Comparison of ENCODE assay signal across 8 cellular contexts in the genomic region with DNA sequence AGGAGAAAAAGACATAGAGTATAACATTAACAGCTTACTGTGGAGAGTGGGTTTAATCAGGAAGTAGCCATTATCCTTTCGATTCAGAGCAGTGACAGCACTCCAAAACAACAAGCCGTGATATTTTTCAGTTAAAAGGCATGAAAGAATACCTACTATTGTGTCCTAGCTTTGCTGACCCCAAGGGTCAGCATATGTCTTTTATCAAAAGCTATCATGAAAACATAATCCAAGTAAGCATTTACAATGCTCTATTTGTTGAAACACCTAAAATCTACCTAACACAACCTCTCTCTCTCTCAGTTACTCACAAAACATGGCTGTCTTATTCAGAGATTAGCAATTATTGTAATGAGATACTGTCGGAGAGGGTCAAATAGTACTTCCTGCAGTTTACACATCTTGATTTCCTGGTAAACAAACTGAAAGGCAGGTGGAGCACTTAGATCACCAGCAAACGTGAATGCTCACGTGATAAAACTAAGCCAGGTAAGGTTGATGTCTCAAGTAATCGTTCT.
A peak's percentile ranks its signal among the peaks of the same experiment; 100 is the strongest.
DNase-seq lines count a peak whose midpoint lies in the region; ATAC-seq and TF ChIP-seq lines count a peak whose summit lies in the region.

No MANE protein-coding gene starts in this region.

- no peak for DNase-seq in activated CD8-positive, alpha-beta memory T cell treated with anti-CD3 and anti-CD28 coated beads, Interleukin-2, amount 10 ng/mL, durations not matched to agents 7 days and 5 days
- no peak for DNase-seq in activated CD8-positive, alpha-beta memory T cell treated with anti-CD3 and anti-CD28 coated beads, Interleukin-2, amount 50 U/mL, for 48 hours
- DNase-seq in chondrocyte (ENCODE audit: low spot score): no peak

- H3K27ac ChIP-seq in liver (ENCODE audit: low read depth in 1 of 2, low read length in 2 of 2) (peak overlapping the region; percentile 94 to 99), temporal lobe (ENCODE audit: low read depth, low read length) (peak overlapping the region; percentile 7)

- H3K4me1 ChIP-seq in liver (ENCODE audit: control insufficient read depth in 4 of 4, insufficient read depth in 4 of 4, low read length in 3 of 4): peaks cover 2 to 17% (median 7%) of the 10 kb centered on the region in 4 donors

- H3K9me3 Mint-ChIP-seq in activated CD8-positive, alpha-beta memory T cell treated with anti-CD3 and anti-CD28 coated beads, Interleukin-2, amount 10 ng/mL, durations not matched to agents 7 days and 5 days (ENCODE audit: low read depth): peaks cover 2% of the 10 kb centered on the region
- peaks cover 2% of the 10 kb centered on the region for H3K9me3 Mint-ChIP-seq in chondrocyte (ENCODE audit: low read depth)

- no peak for TF ChIP-seq EP300 in Ishikawa (IDR thresholded peaks at IDR 0.05; ENCODE audit: borderline replicate concordance)

- WGBS in liver: under 1% methylated on average over 6 of the region's 6 CpGs

- H3K27ac Mint-ChIP-seq in activated CD8-positive, alpha-beta memory T cell treated with anti-CD3 and anti-CD28 coated beads, Interleukin-2, amount 10 ng/mL, durations not matched to agents 7 days and 5 days: peak overlapping the region; percentile 81
- H3K27ac Mint-ChIP-seq in chondrocyte (ENCODE audit: unreplicated experiment): peak overlapping the region; percentile 93

- TF ChIP-seq CTCF in chondrocyte (IDR thresholded peaks at IDR 0.05) (peak; percentile 11), liver (IDR thresholded peaks at IDR 0.05; ENCODE audit: low read depth, low read length, missing input control) (no peak)

- H3K4me3 ChIP-seq in liver (ENCODE audit: low read depth in 1 of 3, low read length in 3 of 3): peak overlapping the region; percentile 62 to 86 (median 75)

- TF ChIP-seq RAD21 in Ishikawa (IDR thresholded peaks at IDR 0.05; ENCODE audit: low read depth) (peak; percentile 30; the same call in 1 of the 2 replicates), liver (IDR thresholded peaks at IDR 0.05) (peak; percentile 57 to 67)

- ATAC-seq in activated CD8-positive, alpha-beta memory T cell treated with anti-CD3 and anti-CD28 coated beads, Interleukin-2, amount 10 ng/mL, durations not matched to agents 7 days and 5 days: peak; percentile 93
- peak; percentile 83 for ATAC-seq in GM21825 (IDR thresholded peaks at IDR 0.05; ENCODE audit: unreplicated experiment)

- peaks cover 13% of the 10 kb centered on the region for H3K4me1 Mint-ChIP-seq in activated CD8-positive, alpha-beta memory T cell treated with anti-CD3 and anti-CD28 coated beads, Interleukin-2, amount 10 ng/mL, durations not matched to agents 7 days and 5 days
- peaks cover 32% of the 10 kb centered on the region for H3K4me1 Mint-ChIP-seq in chondrocyte (ENCODE audit: low read depth)

- no peaks in the 10 kb centered on the region for H3K27me3 Mint-ChIP-seq in activated CD8-positive, alpha-beta memory T cell treated with anti-CD3 and anti-CD28 coated beads, Interleukin-2, amount 10 ng/mL, durations not matched to agents 7 days and 5 days
- no peaks in the 10 kb centered on the region for H3K27me3 Mint-ChIP-seq in chondrocyte (ENCODE audit: low read depth)

- peak overlapping the region; percentile 77 for H3K4me3 Mint-ChIP-seq in activated CD8-positive, alpha-beta memory T cell treated with anti-CD3 and anti-CD28 coated beads, Interleukin-2, amount 10 ng/mL, durations not matched to agents 7 days and 5 days
- peak overlapping the region; percentile 66 for H3K4me3 Mint-ChIP-seq in chondrocyte (ENCODE audit: unreplicated experiment)

- H3K27me3 ChIP-seq in liver (ENCODE audit: control insufficient read depth in 4 of 4, insufficient read depth in 4 of 4, low read length in 3 of 4): no peaks in the 10 kb centered on the region

- no peaks in the 10 kb centered on the region for H3K36me3 ChIP-seq in liver (ENCODE audit: control insufficient read depth in 4 of 4, insufficient read depth in 3 of 4, low read depth in 1 of 4, low read length in 3 of 4)

- no peaks in the 10 kb centered on the region for H3K9me3 ChIP-seq in liver (ENCODE audit: control insufficient read depth in 4 of 4, low read length in 3 of 4)

- CTCF ChIA-PET in activated CD8-positive, alpha-beta memory T cell treated with anti-CD3 and anti-CD28 coated beads, Interleukin-2, amount 10 ng/mL, durations not matched to agents 7 days and 5 days (lab: Charles Lee): interaction anchor here (1.6 kb wide), 1 partner anchor 196 kb away, joined by 6 read pairs; the partner anchor contains the start of gene MARCHF7

- peaks cover 5% of the 10 kb centered on the region for H3K36me3 Mint-ChIP-seq in activated CD8-positive, alpha-beta memory T cell treated with anti-CD3 and anti-CD28 coated beads, Interleukin-2, amount 10 ng/mL, durations not matched to agents 7 days and 5 days
- H3K36me3 Mint-ChIP-seq in chondrocyte (ENCODE audit: low read depth): no peaks in the 10 kb centered on the region

- H3K9ac ChIP-seq in liver (ENCODE audit: low read depth in 1 of 2, low read length in 2 of 2): peak overlapping the region; percentile 77 to 100

TF ChIP-seq in Ishikawa, 13 proteins besides CTCF, POLR2A, EP300 and RAD21 (continues in another document):
- TF ChIP-seq TCF12 (IDR thresholded peaks at IDR 0.05; ENCODE audit: low read depth) (no peak), FOXM1 (IDR thresholded peaks at IDR 0.05; ENCODE audit: borderline replicate concordance, low read depth) (0 out of 2 replicates have a peak, but pooled peaks have one; percentile 0), NFIC (IDR thresholded peaks at IDR 0.05) (no peak), YY1 (IDR thresholded peaks at IDR 0.05; ENCODE audit: low read depth) (peak; percentile 79), TEAD4 (IDR thresholded peaks at IDR 0.05) (no peak), USF1 (IDR thresholded peaks at IDR 0.05) (peak; percentile 88)

TF ChIP-seq in PFSK-1, 5 proteins besides CTCF, POLR2A, EP300 and RAD21:
- TF ChIP-seq REST (IDR thresholded peaks at IDR 0.05; ENCODE audit: insufficient read depth in 1 of 2, low read depth in 2 of 2, low read length in 2 of 2) (no peak), SIN3A (IDR thresholded peaks at IDR 0.05; ENCODE audit: borderline replicate concordance, insufficient read depth, low read length) (0 out of 2 replicates have a peak, but pooled peaks have one; percentile 16)
TF ChIP-seq in PFSK-1: peak in this region for 1.

TF ChIP-seq in liver, 16 proteins besides CTCF, POLR2A, EP300 and RAD21 (continues in another document):
- TF ChIP-seq, protein P1, sequence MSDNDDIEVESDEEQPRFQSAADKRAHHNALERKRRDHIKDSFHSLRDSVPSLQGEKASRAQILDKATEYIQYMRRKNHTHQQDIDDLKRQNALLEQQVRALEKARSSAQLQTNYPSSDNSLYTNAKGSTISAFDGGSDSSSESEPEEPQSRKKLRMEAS (IDR thresholded peaks at IDR 0.05): peak; percentile 81
- TF ChIP-seq GABPA (IDR thresholded peaks at IDR 0.05 in 1 of 2, conservative IDR thresholded peaks at IDR 0.05 in 1 of 2): peak; percentile 54 to 85
- TF ChIP-seq FOXA2 (IDR thresholded peaks at IDR 0.05): peak; percentile 32
- TF ChIP-seq REST (IDR thresholded peaks at IDR 0.05): peak; percentile 78
- TF ChIP-seq HNF4A (conservative IDR thresholded peaks at IDR 0.05): peak; percentile 39 to 60
- peak; percentile 98 for TF ChIP-seq YY1 (IDR thresholded peaks at IDR 0.05)
- peak; percentile 28 to 31 for TF ChIP-seq EGR1 (IDR thresholded peaks at IDR 0.05; ENCODE audit: low read depth in 2 of 2)
- peak; percentile 86 for TF ChIP-seq TAF1 (conservative IDR thresholded peaks at IDR 0.05)
- TF ChIP-seq SP1 (IDR thresholded peaks at IDR 0.05): peak; percentile 69
- no peak for TF ChIP-seq ATF3 (IDR thresholded peaks at IDR 0.05)
- TF ChIP-seq, protein P2, sequence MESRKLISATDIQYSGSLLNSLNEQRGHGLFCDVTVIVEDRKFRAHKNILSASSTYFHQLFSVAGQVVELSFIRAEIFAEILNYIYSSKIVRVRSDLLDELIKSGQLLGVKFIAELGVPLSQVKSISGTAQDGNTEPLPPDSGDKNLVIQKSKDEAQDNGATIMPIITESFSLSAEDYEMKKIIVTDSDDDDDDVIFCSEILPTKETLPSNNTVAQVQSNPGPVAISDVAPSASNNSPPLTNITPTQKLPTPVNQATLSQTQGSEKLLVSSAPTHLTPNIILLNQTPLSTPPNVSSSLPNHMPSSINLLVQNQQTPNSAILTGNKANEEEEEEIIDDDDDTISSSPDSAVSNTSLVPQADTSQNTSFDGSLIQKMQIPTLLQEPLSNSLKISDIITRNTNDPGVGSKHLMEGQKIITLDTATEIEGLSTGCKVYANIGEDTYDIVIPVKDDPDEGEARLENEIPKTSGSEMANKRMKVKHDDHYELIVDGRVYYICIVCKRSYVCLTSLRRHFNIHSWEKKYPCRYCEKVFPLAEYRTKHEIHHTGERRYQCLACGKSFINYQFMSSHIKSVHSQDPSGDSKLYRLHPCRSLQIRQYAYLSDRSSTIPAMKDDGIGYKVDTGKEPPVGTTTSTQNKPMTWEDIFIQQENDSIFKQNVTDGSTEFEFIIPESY (IDR thresholded peaks at IDR 0.05): peak; percentile 48
- TF ChIP-seq HNF4G (IDR thresholded peaks at IDR 0.05): no peak
